In genomic region chr2:105977212-105977611, GRCh38 we compare ENCODE assay signal across 11 cellular contexts.
DNase-seq lines count a peak whose midpoint lies in the region; ATAC-seq and TF ChIP-seq lines count a peak whose summit lies in the region.
"Had no signal": no experiment of that assay in that cellular context is flagged by ENCODE, and none has a peak within 500 bp of the region (broad histone marks: within the 10 kb centered on the region; RNA-seq: fewer than 3 reads in every experiment).

No MANE protein-coding gene starts in this region.

- no peak overlapping the region for H2AFZ ChIP-seq in fibroblast of lung (ENCODE audit: low read length)

- H3K9me3 ChIP-seq in fibroblast of lung (ENCODE audit: control insufficient read depth, insufficient read depth, low read depth, low read length) (no peaks in the 10 kb centered on the region), stomach (peaks cover 0 to 29% (median 9%) of the 10 kb centered on the region in 4 donors)
- H3K9me3 ChIP-seq: thyroid gland had no signal

- H3K36me3 ChIP-seq in fibroblast of lung (ENCODE audit: control insufficient read depth, insufficient read depth, low read length) (no peaks in the 10 kb centered on the region), stomach (no peaks in the 10 kb centered on the region)
- H3K36me3 ChIP-seq: left ventricle myocardium inferior, thyroid gland had no signal

- no peaks in the 10 kb centered on the region for H3K4me1 ChIP-seq in fibroblast of lung (ENCODE audit: control insufficient read depth, extremely low read depth, insufficient read depth, low read length)
- H3K4me1 ChIP-seq in stomach = no peaks in the 10 kb centered on the region
- H3K4me1 ChIP-seq: left ventricle myocardium inferior, thyroid gland had no signal

- no peak overlapping the region for H3K27ac ChIP-seq in fibroblast of lung (ENCODE audit: insufficient read depth, low read length)
- no peak overlapping the region for H3K27ac ChIP-seq in stomach
- H3K27ac ChIP-seq: left ventricle myocardium inferior, thyroid gland had no signal

- ATAC-seq in HG03039 (IDR thresholded peaks at IDR 0.05; ENCODE audit: unreplicated experiment) = no peak

- H3K27me3 ChIP-seq in fibroblast of lung (ENCODE audit: control insufficient read depth, insufficient read depth, low read length) (no peaks in the 10 kb centered on the region), stomach (no peaks in the 10 kb centered on the region)
- H3K27me3 ChIP-seq: thyroid gland had no signal

- H4K20me1 ChIP-seq in fibroblast of lung (ENCODE audit: control insufficient read depth, extremely low read depth, insufficient read depth, low read length) = no peaks in the 10 kb centered on the region

- H3K79me2 ChIP-seq in fibroblast of lung (ENCODE audit: control insufficient read depth, insufficient read depth, low read length) = no peaks in the 10 kb centered on the region

- TF ChIP-seq CTCF in fibroblast of lung (conservative IDR thresholded peaks at IDR 0.05 in 1 of 2, IDR thresholded peaks at IDR 0.05 in 1 of 2; ENCODE audit: low read depth in 1 of 2, low read length in 2 of 2) (no peak), stomach (IDR thresholded peaks at IDR 0.05) (no peak)

- H3K9ac ChIP-seq in fibroblast of lung (ENCODE audit: insufficient read depth, low read length) = no peak overlapping the region

- H3K4me2 ChIP-seq in fibroblast of lung (ENCODE audit: extremely low read depth, insufficient read depth, low read length) = no peak overlapping the region

- WGBS in stomach, 5 donors = 79 to 86% (median 83%) methylated on average over 5 of the region's 5 CpGs

- no peak for TF ChIP-seq POLR2A in stomach (IDR thresholded peaks at IDR 0.05)

- intact Hi-C loops in stomach (cut with DNase I; ENCODE audit: low total_unique reads) = no loop called here

- DNase-seq in activated CD4-positive, alpha-beta T cell treated with anti-CD3 and anti-CD28 coated beads for 24 hours (ENCODE audit: low read depth in 2 of 2) = peak; percentile 7 to 13
- DNase-seq in activated CD4-positive, alpha-beta T cell treated with anti-CD3 and anti-CD28 coated beads for 1 hour = no peak
- DNase-seq in RPMI7951 (ENCODE audit: low read depth) (peak; percentile 92), fibroblast of lung (ENCODE audit: low read depth in 2 of 2) (peak; percentile 67 to 92), NCI-H524 (lab: John Stamatoyannopoulos, UW) (no peak), stomach (no peak)
- peak; percentile 21 for DNase-seq in stimulated activated CD4-positive, alpha-beta T cell treated with anti-CD3 and anti-CD28 coated beads, Interleukin-4, amount 100 ng/mL, for 1 hour
- DNase-seq: left ventricle myocardium inferior, NCI-H2081, thyroid gland had no signal

- H3K4me3 ChIP-seq in fibroblast of lung (replicated peaks in 1 of 4; ENCODE audit: control extremely low read depth in 1 of 4, insufficient read depth in 1 of 4, low read depth in 3 of 4, low read length in 4 of 4) (no peak overlapping the region), stomach (no peak overlapping the region)
- H3K4me3 ChIP-seq: left ventricle myocardium inferior, thyroid gland had no signal

- TF ChIP-seq EP300 in stomach (IDR thresholded peaks at IDR 0.05) = no peak

Comparison
In these comparisons a context has a peak if more than half of its experiments do, and no peak if none do; other contexts are left out.
1. DNase-seq: peak in activated CD4-positive, alpha-beta T cell treated with anti-CD3 and anti-CD28 coated beads for 24 hours (2 of 2), RPMI7951 (single experiment), fibroblast of lung (2 of 2) and stimulated activated CD4-positive, alpha-beta T cell treated with anti-CD3 and anti-CD28 coated beads, Interleukin-4, amount 100 ng/mL, for 1 hour (single experiment); none in activated CD4-positive, alpha-beta T cell treated with anti-CD3 and anti-CD28 coated beads for 1 hour (single experiment), NCI-H524 (0 of 2) and stomach (single experiment).